ENCODE assay signal across 8 cellular contexts in genomic region chr1:67685067-67685557, GRCh38. TPM values are rescaled to one million over a fixed set of nuclear protein-coding genes. Genes with fewer than 3 reads are reported as not detected.
A peak's percentile ranks its signal among the peaks of the same experiment; 100 is the strongest.
DNase-seq lines count a peak whose midpoint lies in the region; TF ChIP-seq lines count a peak whose summit lies in the region.

Gene GADD45A (plus strand): TSS chr1:67685201. CDS start chr1:67685495, 294 bp downstream.

- peak within 1 kb of the TSS; percentile 83 for H3K27ac Mint-ChIP-seq in HFFc6
- H3K27ac Mint-ChIP-seq in activated naive CD4-positive, alpha-beta T cell treated with anti-CD3 and anti-CD28 coated beads, Interleukin-2, amount 10 ng/mL, durations not matched to agents 7 days and 5 days, result peak within 1 kb of the TSS; percentile 99

- peaks cover 35% of the 10 kb centered on the region for H3K36me3 Mint-ChIP-seq in HFFc6 (ENCODE audit: low read depth)
- H3K36me3 Mint-ChIP-seq in activated naive CD4-positive, alpha-beta T cell treated with anti-CD3 and anti-CD28 coated beads, Interleukin-2, amount 10 ng/mL, durations not matched to agents 7 days and 5 days, result peaks cover 25% of the 10 kb centered on the region

- H3K27me3 Mint-ChIP-seq in HFFc6 (ENCODE audit: insufficient read depth), result peaks cover 8% of the 10 kb centered on the region
- no peaks in the 10 kb centered on the region for H3K27me3 Mint-ChIP-seq in activated naive CD4-positive, alpha-beta T cell treated with anti-CD3 and anti-CD28 coated beads, Interleukin-2, amount 10 ng/mL, durations not matched to agents 7 days and 5 days

- no peaks in the 10 kb centered on the region for H3K9me3 Mint-ChIP-seq in HFFc6
- H3K9me3 Mint-ChIP-seq in activated naive CD4-positive, alpha-beta T cell treated with anti-CD3 and anti-CD28 coated beads, Interleukin-2, amount 10 ng/mL, durations not matched to agents 7 days and 5 days, result no peaks in the 10 kb centered on the region

- intact Hi-C loops in testis (cut with DNase I; ENCODE audit: low total_unique reads), result loop anchor here (5.0 to 10.0 kb wide), 2 partner anchors 72 to 150 kb away; no protein-coding TSS in a partner anchor

- H3K9me3 ChIP-seq in SK-N-MC (ENCODE audit: low read depth, low read length), result no peaks in the 10 kb centered on the region
- no peaks in the 10 kb centered on the region for H3K9me3 ChIP-seq in testis

- H3K27me3 ChIP-seq in testis, result no peaks in the 10 kb centered on the region

- peak within 1 kb of the TSS; percentile 34; the same call in 1 of the 2 replicates for H3K27ac ChIP-seq in SK-N-MC
- peak within 1 kb of the TSS; percentile 85 to 86 for H3K27ac ChIP-seq in testis

- H3K36me3 ChIP-seq in SK-N-MC (ENCODE audit: insufficient read depth, low read length) (peaks cover 16% of the 10 kb centered on the region), testis (ENCODE audit: low read depth, missing control alignments) (no peaks in the 10 kb centered on the region)

- CTCF ChIA-PET in activated naive CD4-positive, alpha-beta T cell treated with anti-CD3 and anti-CD28 coated beads, Interleukin-2, amount 10 ng/mL, durations not matched to agents 7 days and 5 days (lab: Charles Lee), result interaction anchor here (0.9 to 3.7 kb wide), 5 partner anchors 11 to 747 kb away, joined by 3 to 17 read pairs (median 3); no protein-coding TSS in a partner anchor

- TF ChIP-seq CTCF in HFFc6 (IDR thresholded peaks at IDR 0.05) (no peak), NB4 (IDR thresholded peaks at IDR 0.05; ENCODE audit: low read depth, low read length) (no peak), testis (IDR thresholded peaks at IDR 0.05) (no peak)

- peak within 1 kb of the TSS; percentile 71 for H3K9ac ChIP-seq in SK-N-MC (ENCODE audit: insufficient read length)

- 1 to 10% methylated on average over 2 to 28 of the region's 39 CpGs for WGBS in testis, 2 donors

- H3K4me1 ChIP-seq in testis, result peaks cover 10% of the 10 kb centered on the region

- peaks cover 60% of the 10 kb centered on the region for H3K4me1 Mint-ChIP-seq in HFFc6 (ENCODE audit: low read depth)
- H3K4me1 Mint-ChIP-seq in activated naive CD4-positive, alpha-beta T cell treated with anti-CD3 and anti-CD28 coated beads, Interleukin-2, amount 10 ng/mL, durations not matched to agents 7 days and 5 days, result peaks cover 37% of the 10 kb centered on the region

- H3K4me3 ChIP-seq in NB4 (ENCODE audit: low read depth, low read length), result peak within 1 kb of the TSS; percentile 74
- H3K4me3 ChIP-seq in SK-N-MC, result peak within 1 kb of the TSS; percentile 94
- peak within 1 kb of the TSS; percentile 84 to 89 for H3K4me3 ChIP-seq in testis

- H3K4me3 Mint-ChIP-seq in HFFc6, result peak within 1 kb of the TSS; percentile 87
- peak within 1 kb of the TSS; percentile 97 for H3K4me3 Mint-ChIP-seq in activated naive CD4-positive, alpha-beta T cell treated with anti-CD3 and anti-CD28 coated beads, Interleukin-2, amount 10 ng/mL, durations not matched to agents 7 days and 5 days

- TF ChIP-seq POLR2A in NB4 (IDR thresholded peaks at IDR 0.05; ENCODE audit: extremely low read depth, insufficient read length), result peak; percentile 94
- TF ChIP-seq POLR2A in testis (IDR thresholded peaks at IDR 0.05), result peak; percentile 97

- peak; percentile 98 for DNase-seq in GM04503 (ENCODE audit: low read depth)
- peak; percentile 100 for DNase-seq in HFFc6
- DNase-seq in NB4 (ENCODE audit: low read depth), result peak; percentile 99
- peak; percentile 86 for DNase-seq in SK-N-MC (ENCODE audit: low read depth, low spot score)
- DNase-seq in activated naive CD4-positive, alpha-beta T cell treated with anti-CD3 and anti-CD28 coated beads, Interleukin-2, amount 10 ng/mL, durations not matched to agents 7 days and 5 days, result peak; percentile 98
- DNase-seq in germinal center (ENCODE audit: low spot score), result peak; percentile 96
- DNase-seq in nucleus accumbens (lab: John Stamatoyannopoulos, UW), result peak; percentile 81 to 99 (median 97)
- DNase-seq in testis, result peak; percentile 99

RNA-seq across cellular contexts. Expression of gene GADD45A, which starts in this region (rescaled TPM):
- total RNA-seq in HFFc6 (2021; fragmentation: NEBNext Ultra II Directional; extraction: Animal tissue kit (Norgen Biotek cat#: 25700)), result 10 to 100 TPM; 80.3 to 93.2 (median 83.8) TPM
- 10 to 100 TPM; 29.8 to 47.0 TPM for total RNA-seq in testis
- 14.9 TPM for polyA plus RNA-seq in testis (ENCODE audit: insufficient read depth, low read depth, low replicate concordance)

Comparison
In these comparisons a context has a peak if more than half of its experiments do, and no peak if none do; other contexts are left out.
1. Peak in every context shown above with its lines: DNase-seq, H3K4me3 ChIP-seq and H3K27ac ChIP-seq.